In genomic region chr22:17873116-17873515, GRCh38 we compare ENCODE assay signal across 30 cellular contexts.
"Had no signal": no experiment of that assay in that cellular context is flagged by ENCODE, and none has a peak within 500 bp of the region (broad histone marks: within the 10 kb centered on the region; RNA-seq: fewer than 3 reads in every experiment).

No MANE protein-coding gene starts in this region.

- ATAC-seq: activated CD8-positive, alpha-beta T cell treated with anti-CD3 and anti-CD28 coated beads, Interleukin-2, amount 10 ng/mL, durations not matched to agents 7 days and 5 days; body of pancreas; Panc1; WTC11 had no signal

- H3K4me1 Mint-ChIP-seq: activated naive CD8-positive, alpha-beta T cell treated with anti-CD3 and anti-CD28 coated beads, Interleukin-2, amount 10 ng/mL, durations not matched to agents 7 days and 5 days; IgD-negative memory B cell; WTC11 had no signal

- H3K4me3 ChIP-seq: adrenal gland, ascending aorta, body of pancreas, MG63, SJCRH30 had no signal

- H3K4me3 Mint-ChIP-seq: activated CD8-positive, alpha-beta T cell treated with anti-CD3 and anti-CD28 coated beads, Interleukin-2, amount 10 ng/mL, durations not matched to agents 7 days and 5 days; activated naive CD8-positive, alpha-beta T cell treated with anti-CD3 and anti-CD28 coated beads, Interleukin-2, amount 10 ng/mL, durations not matched to agents 7 days and 5 days; WTC11 had no signal

- H3K27ac ChIP-seq: adrenal gland, ascending aorta, body of pancreas, KMS-11, SJCRH30 had no signal

- H3K36me3 Mint-ChIP-seq: IgD-negative memory B cell had no signal

- H3K9me3 Mint-ChIP-seq: activated naive CD8-positive, alpha-beta T cell treated with anti-CD3 and anti-CD28 coated beads, Interleukin-2, amount 10 ng/mL, durations not matched to agents 7 days and 5 days; IgD-negative memory B cell; WTC11 had no signal

- H3K27ac Mint-ChIP-seq: activated CD8-positive, alpha-beta T cell treated with anti-CD3 and anti-CD28 coated beads, Interleukin-2, amount 10 ng/mL, durations not matched to agents 7 days and 5 days; activated naive CD8-positive, alpha-beta T cell treated with anti-CD3 and anti-CD28 coated beads, Interleukin-2, amount 10 ng/mL, durations not matched to agents 7 days and 5 days; WTC11 had no signal

- DNase-seq: activated CD4-positive, alpha-beta T cell treated with anti-CD3 and anti-CD28 coated beads for 48 hours; activated CD4-positive, alpha-beta T cell treated with anti-CD3 and anti-CD28 coated beads, Interleukin-2, amount 50 U/mL, for 4 hours; activated CD4-positive, CD25-positive, alpha-beta regulatory T cell treated with anti-CD3 and anti-CD28 coated beads, Interleukin-2, amount 50 U/mL, for 72 hours; activated CD8-positive, alpha-beta memory T cell treated with anti-CD3 and anti-CD28 coated beads, Interleukin-2, amount 50 U/mL, for 48 hours; activated CD8-positive, alpha-beta T cell treated with anti-CD3 and anti-CD28 coated beads, Interleukin-2, amount 10 ng/mL, durations not matched to agents 7 days and 5 days; activated naive CD4-positive, alpha-beta T cell treated with anti-CD3 and anti-CD28 coated beads, Interleukin-2, amount 50 U/mL, for 16 hours; activated naive CD8-positive, alpha-beta T cell treated with anti-CD3 and anti-CD28 coated beads, Interleukin-2, amount 10 ng/mL, durations not matched to agents 7 days and 5 days; activated T-cell treated with anti-CD3 and anti-CD28 coated beads, Interleukin-2, amount 50 U/mL, for 1 hour; adrenal gland; body of pancreas; MG63; MV-4-11; NCI-H1092 treated with DMSO at 0.1 percent for 48 hours; NCI-H1417 treated with DMSO at 0.1 percent for 48 hours; NCI-H1694; NCI-H2029; NCI-H2107; NCI-H2171 treated with DMSO at 0.1 percent for 48 hours; NCI-H510A; NCI-H526 treated with DMSO at 0.1 percent for 48 hours; NCI-H82; Right ventricle myocardium superior; RPMI8226; SJCRH30; SK-N-SH had no signal

- H3K27me3 ChIP-seq: adrenal gland, ascending aorta, body of pancreas, MG63, SJCRH30 had no signal

- H3K27me3 Mint-ChIP-seq: activated naive CD8-positive, alpha-beta T cell treated with anti-CD3 and anti-CD28 coated beads, Interleukin-2, amount 10 ng/mL, durations not matched to agents 7 days and 5 days; IgD-negative memory B cell had no signal
